8 cellular contexts compared by ENCODE assay signal in the genomic region with DNA sequence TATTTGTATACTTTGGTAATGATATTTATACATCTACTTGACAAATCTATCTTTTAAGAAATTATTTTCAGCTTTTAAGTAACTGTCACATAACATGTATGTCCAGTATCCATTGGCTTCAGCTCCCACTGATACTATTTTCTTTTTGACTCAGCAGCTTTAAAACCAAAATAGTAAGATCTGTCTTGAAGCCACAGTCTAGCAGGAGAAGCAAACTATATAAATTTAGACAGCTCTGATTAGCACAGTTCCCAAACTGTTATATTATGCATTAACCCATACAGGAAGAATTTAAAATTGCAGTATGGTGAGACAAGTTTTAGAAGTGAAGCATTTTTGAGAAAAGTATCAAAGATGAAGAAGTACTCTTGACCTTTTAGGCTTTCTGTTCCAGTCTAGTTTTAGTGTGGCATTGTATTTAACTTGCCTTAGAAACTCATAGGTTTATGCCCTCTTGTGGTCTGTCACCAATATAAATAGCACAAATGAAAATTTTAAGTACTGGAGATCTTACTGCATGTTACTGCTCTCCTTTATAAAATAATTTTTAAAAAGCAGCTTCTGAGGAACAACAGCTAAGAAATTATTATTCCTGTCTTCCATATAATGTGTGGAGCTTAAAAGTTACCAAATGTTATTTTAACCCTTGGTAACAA. TPM values are rescaled to one million over a fixed set of nuclear protein-coding genes. Genes with fewer than 3 reads are reported as not detected.
DNase-seq lines count a peak whose midpoint lies in the region; ATAC-seq and TF ChIP-seq lines count a peak whose summit lies in the region.

No MANE protein-coding gene starts in this region.

- H3K9me3 Mint-ChIP-seq in brain: no peaks in the 10 kb centered on the region

- ATAC-seq in GM18519 (IDR thresholded peaks at IDR 0.05; ENCODE audit: low FRiP score, unreplicated experiment) (no peak), HG02623 (IDR thresholded peaks at IDR 0.05; ENCODE audit: unreplicated experiment) (no peak)

- no peak overlapping the region for H3K4me3 ChIP-seq in KMS-11 (IDR thresholded peaks at IDR 0.05; ENCODE audit: insufficient read depth, low read depth, low read length)

- H3K27me3 Mint-ChIP-seq in brain: no peaks in the 10 kb centered on the region

- H4K20me1 ChIP-seq in KMS-11 (ENCODE audit: insufficient read depth): peaks cover 76% of the 10 kb centered on the region

- no peak overlapping the region for H3K4me3 Mint-ChIP-seq in brain

- H3K27ac ChIP-seq in KMS-11: peak overlapping the region; percentile 46

- peak overlapping the region; percentile 43 for H3K4me2 ChIP-seq in KMS-11

- no peaks in the 10 kb centered on the region for H3K36me3 ChIP-seq in KMS-11 (ENCODE audit: insufficient read depth)

- H3K36me3 Mint-ChIP-seq in brain: no peaks in the 10 kb centered on the region

- H3K4me1 Mint-ChIP-seq in brain: peaks cover 90% of the 10 kb centered on the region

- DNase-seq in NCI-H82 (lab: John Stamatoyannopoulos, UW) (peak; percentile 26), NCI-H82 treated with DMSO at 0.1 percent for 48 hours (lab: John Stamatoyannopoulos, UW; ENCODE audit: unreplicated experiment) (no peak), renal cortical epithelial cell (ENCODE audit: low read depth) (peak; percentile 54), T1000 (lab: John Stamatoyannopoulos, UW) (no peak)

- peak overlapping the region; percentile 15; the same call in 1 of the 2 replicates for H3K9ac ChIP-seq in KMS-11

- H3K27me3 ChIP-seq in KMS-11 (ENCODE audit: insufficient read depth, low read depth): no peaks in the 10 kb centered on the region

- H3K27ac Mint-ChIP-seq in brain: peak overlapping the region in 1 of 5 experiments; percentile 6

- H3K79me2 ChIP-seq in KMS-11 (ENCODE audit: insufficient read depth, low read depth): peaks cover 100% of the 10 kb centered on the region

- no peak overlapping the region for H2AFZ ChIP-seq in KMS-11 (ENCODE audit: low read depth)

- peak; percentile 24; the same call in 1 of the 2 replicates for TF ChIP-seq CTCF in KMS-11 (conservative IDR thresholded peaks at IDR 0.05; ENCODE audit: low read depth, low read length)
- peak; percentile 27 to 58 for TF ChIP-seq CTCF in brain (conservative IDR thresholded peaks at IDR 0.05)

- H3K4me1 ChIP-seq in KMS-11 (ENCODE audit: low read depth, poor library complexity, severe bottlenecking): peaks cover 63% of the 10 kb centered on the region

RNA-seq across cellular contexts. Expression of gene URI1, which starts 24.7 kb away (rescaled TPM):
- polyA plus RNA-seq in brain (ENCODE audit: insufficient read depth, low read depth, low replicate concordance): 113 TPM
- total RNA-seq in renal cortical epithelial cell: 60.4 and 74.9 TPM in 2 replicates

Comparison
In these comparisons a context has a peak if more than half of its experiments do, and no peak if none do; other contexts are left out.
1. DNase-seq: peak in NCI-H82 (single experiment) and renal cortical epithelial cell (single experiment); none in NCI-H82 treated with DMSO at 0.1 percent for 48 hours (single experiment) and T1000 (single experiment).